6 cellular contexts compared by ENCODE assay signal in genomic region chr5:177402271-177403043, GRCh38. TPM values are rescaled to one million over a fixed set of nuclear protein-coding genes. Genes with fewer than 3 reads are reported as not detected.
DNase-seq lines count a peak whose midpoint lies in the region; ATAC-seq and TF ChIP-seq lines count a peak whose summit lies in the region.

No MANE protein-coding gene starts in this region.

- whole genome bisulfite sequencing in right cardiac atrium, result 7% methylated on average over 49 of the region's 49 CpGs

- intact Hi-C loops in Caco-2 (cut with micrococcal nuclease; ENCODE audit: unreplicated experiment), result loop anchor here (1.0 to 2.0 kb wide), 3 partner anchors 12 to 94 kb away; partner anchors contain the start of gene PDLIM7
- intact Hi-C loops in right cardiac atrium (cut with DNase I), result loop anchor here in 2 of 4 donors (2.0 to 5.0 kb wide), 2 partner anchors 52 to 100 kb away; no protein-coding TSS in a partner anchor

- H3K36me3 Mint-ChIP-seq in Caco-2 (ENCODE audit: insufficient read depth, unreplicated experiment), result peaks cover 6% of the 10 kb centered on the region

- peak overlapping the region; percentile 88 for H3K4me3 ChIP-seq in Caco-2 (ENCODE audit: low read depth, low read length)
- H3K4me3 ChIP-seq in right cardiac atrium (ENCODE audit: low read length), result no peak overlapping the region

- CTCF ChIA-PET in Caco-2 (lab: Charles Lee), result interaction anchor here (0.6 to 5.1 kb wide), 21 partner anchors 10 to 315 kb away, joined by 3 to 148 read pairs (median 8); partner anchors contain the start of genes FGFR4, GRK6, PDLIM7 and PRR7

- peaks cover 6% of the 10 kb centered on the region for H3K4me1 Mint-ChIP-seq in Caco-2 (ENCODE audit: low read depth, unreplicated experiment)

- DNase-seq in Caco-2 (peak; percentile 91 to 92), NCI-H187 (lab: John Stamatoyannopoulos, UW) (peak; percentile 76 to 92), right cardiac atrium (peak; percentile 31 to 74 (median 71)), cortex of kidney (lab: John Stamatoyannopoulos, UW) (no peak)
- DNase-seq in activated CD8-positive, alpha-beta memory T cell treated with anti-CD3 and anti-CD28 coated beads, Interleukin-2, amount 50 U/mL, for 24 hours (ENCODE audit: extremely low read depth), result peak; percentile 40
- DNase-seq in stimulated activated CD8-positive, alpha-beta memory T cell treated with anti-CD3 and anti-CD28 coated beads, Interleukin-4, amount 100 ng/mL, for 48 hours, result peak; percentile 81

- peak overlapping the region; percentile 93 for H3K4me3 Mint-ChIP-seq in Caco-2 (ENCODE audit: unreplicated experiment)

- H3K36me3 ChIP-seq in Caco-2 (ENCODE audit: control insufficient read depth, insufficient read depth, low read length), result no peaks in the 10 kb centered on the region

- H3K4me1 ChIP-seq in Caco-2 (peaks cover 6% of the 10 kb centered on the region), right cardiac atrium (ENCODE audit: control insufficient read depth, insufficient read depth, low read length) (no peaks in the 10 kb centered on the region)

- TSS peak; percentile 29 for BruUV-seq in Caco-2 (replicated peaks; lab: Mats Ljungman, UMichigan)

- no peak for ATAC-seq in right cardiac atrium

- H3K9me3 Mint-ChIP-seq in Caco-2 (ENCODE audit: unreplicated experiment), result no peaks in the 10 kb centered on the region

- H3K27me3 Mint-ChIP-seq in Caco-2 (ENCODE audit: insufficient read depth, unreplicated experiment), result no peaks in the 10 kb centered on the region

- H3K9me3 ChIP-seq in Caco-2 (no peaks in the 10 kb centered on the region), right cardiac atrium (ENCODE audit: control insufficient read depth, low read length) (no peaks in the 10 kb centered on the region)

- peak overlapping the region; percentile 50 for H3K27ac Mint-ChIP-seq in Caco-2 (ENCODE audit: unreplicated experiment)

- peak; percentile 56 to 87 for TF ChIP-seq CTCF in Caco-2 (IDR thresholded peaks at IDR 0.05; ENCODE audit: insufficient read depth in 1 of 2, low read depth in 1 of 2, low read length in 1 of 2, severe bottlenecking in 1 of 2, unreplicated experiment in 1 of 2)

- no peaks in the 10 kb centered on the region for H3K27me3 ChIP-seq in Caco-2 (replicated peaks; ENCODE audit: control insufficient read depth, insufficient read depth, low read length)
- no peaks in the 10 kb centered on the region for H3K27me3 ChIP-seq in right cardiac atrium (ENCODE audit: control insufficient read depth, insufficient read depth)

- no peak overlapping the region for H3K27ac ChIP-seq in right cardiac atrium (ENCODE audit: low read length)

- POLR2A ChIA-PET in Caco-2 (lab: Charles Lee), result interaction anchor here (0.8 to 3.6 kb wide), 9 partner anchors 12 to 90 kb away, joined by 3 to 32 read pairs (median 6); partner anchors contain the start of genes GRK6 and LMAN2

RNA-seq across cellular contexts. Expression of gene PFN3, which starts 2.0 kb away (rescaled TPM):
- not detected in 2 replicates for total RNA-seq in Caco-2 (2022)
- total RNA-seq in right cardiac atrium, result not detected
- not detected for polyA plus RNA-seq in right cardiac atrium

RNA-seq across cellular contexts. Expression of gene F12, which starts 6.9 kb away (rescaled TPM):
- total RNA-seq in Caco-2 (2022) (13.3 and 14.0 TPM in 2 replicates), right cardiac atrium (under 1 TPM; 0.17 to 0.34 (median 0.26) TPM)
- 0.27 TPM for polyA plus RNA-seq in right cardiac atrium

RNA-seq across cellular contexts. Expression of gene SLC34A1, which starts 18.2 kb away (rescaled TPM):
- total RNA-seq in Caco-2 (2022) (not detected in 2 replicates), right cardiac atrium (not detected)
- not detected for polyA plus RNA-seq in right cardiac atrium

RNA-seq across cellular contexts. Expression of gene GRK6, which starts 24.0 kb away (rescaled TPM):
- total RNA-seq in Caco-2 (2022), result 64.4 and 71.9 TPM in 2 replicates
- 10 to 100 TPM; 13.2 to 16.9 (median 15.5) TPM for total RNA-seq in right cardiac atrium
- polyA plus RNA-seq in right cardiac atrium, result 7.4 TPM

RNA-seq across cellular contexts. Expression of gene PRR7, which starts 44.2 kb away (rescaled TPM):
- total RNA-seq in Caco-2 (2022) (4.7 and 5.7 TPM in 2 replicates), right cardiac atrium (under 1 TPM in 3 of 4 donors, not detected in 1; 0.33 to 0.45 (median 0.35) TPM)
- 0.27 TPM for polyA plus RNA-seq in right cardiac atrium

Comparison
In these comparisons a context has a peak if more than half of its experiments do, and no peak if none do; other contexts are left out.
1. RNA of gene F12, which starts 6.9 kb away (total RNA-seq): 13.3 to 14.0 TPM in Caco-2; 0.17 to 0.34 TPM in right cardiac atrium; every median in the first group is over 10 times any median in the second.